1 cellular context compared by ENCODE assay signal in genomic region chr17:38693700-38694329, GRCh38.
TF ChIP-seq lines count a peak whose summit lies in the region.

No MANE protein-coding gene starts in this region.

TF ChIP-seq in endothelial cell of umbilical vein, 7 proteins besides CTCF, POLR2A, EP300 and RAD21:
- TF ChIP-seq JUN (IDR thresholded peaks at IDR 0.05; ENCODE audit: borderline replicate concordance, insufficient read depth, insufficient read length, low read depth) (no peak), EZH2 (IDR thresholded peaks at IDR 0.05; ENCODE audit: borderline replicate concordance, low read depth, low read length, severe bottlenecking) (no peak), MYC (IDR thresholded peaks at IDR 0.05; ENCODE audit: low read depth, low read length) (no peak), POLR2AphosphoS5 (IDR thresholded peaks at IDR 0.05; ENCODE audit: insufficient read depth, low read depth, low read length) (no peak), FOS (IDR thresholded peaks at IDR 0.05; ENCODE audit: borderline replicate concordance, insufficient read depth, low read length) (no peak), GATA2 (IDR thresholded peaks at IDR 0.05; ENCODE audit: insufficient read depth, insufficient read length, low read depth, low read length) (no peak)
- TF ChIP-seq, protein P1, sequence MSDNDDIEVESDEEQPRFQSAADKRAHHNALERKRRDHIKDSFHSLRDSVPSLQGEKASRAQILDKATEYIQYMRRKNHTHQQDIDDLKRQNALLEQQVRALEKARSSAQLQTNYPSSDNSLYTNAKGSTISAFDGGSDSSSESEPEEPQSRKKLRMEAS (IDR thresholded peaks at IDR 0.05; ENCODE audit: insufficient read depth, insufficient read length), result no peak
